24 cellular contexts compared by ENCODE assay signal in the genomic region with DNA sequence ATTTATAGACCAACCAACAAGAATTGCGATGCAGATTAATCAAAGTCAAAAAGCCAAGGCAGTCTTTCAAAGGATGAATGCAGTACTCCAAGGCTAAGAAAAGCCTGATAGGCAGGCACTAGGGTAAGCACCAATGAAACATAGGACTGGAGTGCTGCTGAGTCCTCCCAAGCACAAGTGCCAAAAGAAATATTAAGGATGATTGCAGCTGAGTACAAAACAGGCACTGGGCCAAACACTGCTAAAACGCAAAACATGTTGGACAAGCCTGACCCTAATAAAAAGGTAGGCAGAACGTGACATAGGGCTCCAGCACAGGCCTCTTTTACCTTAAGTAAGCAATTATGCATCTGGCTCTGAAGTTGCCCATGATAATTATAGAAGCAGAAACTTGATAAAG.
A peak's percentile ranks its signal among the peaks of the same experiment; 100 is the strongest.
DNase-seq lines count a peak whose midpoint lies in the region; ATAC-seq, FAIRE-seq and TF ChIP-seq lines count a peak whose summit lies in the region.
"Had no signal": no experiment of that assay in that cellular context is flagged by ENCODE, and none has a peak within 500 bp of the region (broad histone marks: within the 10 kb centered on the region; RNA-seq: fewer than 3 reads in every experiment).

No MANE protein-coding gene starts in this region.

- CTCF ChIA-PET in HEK293 (lab: Yijun Ruan, JAX), result no interaction called here

- no peak for FAIRE-seq in HTR-8/SVneo (lab: Jason Lieb, UNC)

- H3K4me1 ChIP-seq in HEK293 (ENCODE audit: control insufficient read depth, insufficient read depth, low read length), result peaks cover 3% of the 10 kb centered on the region; the same call in 1 of the 2 replicates
- H3K4me1 ChIP-seq: lower lobe of right lung, prostate gland, stomach, upper lobe of right lung had no signal

- ATAC-seq in HG02884 (IDR thresholded peaks at IDR 0.05; ENCODE audit: unreplicated experiment), result no peak
- no peak for ATAC-seq in GM18858 (IDR thresholded peaks at IDR 0.05; ENCODE audit: unreplicated experiment)
- ATAC-seq: lower lobe of right lung, upper lobe of right lung had no signal

- DNase-seq in NCI-H128 (lab: John Stamatoyannopoulos, UW; ENCODE audit: unreplicated experiment) (peak; percentile 59), fibroblast of the conjunctiva (ENCODE audit: low read depth) (peak; percentile 6), HTR-8/SVneo (ENCODE audit: insufficient read length, low spot score) (no peak)
- DNase-seq in activated CD4-positive, alpha-beta T cell treated with anti-CD3 and anti-CD28 coated beads for 4 hours, result no peak
- DNase-seq: activated CD4-positive, alpha-beta memory T cell treated with anti-CD3 and anti-CD28 coated beads, Interleukin-2, amount 10 ng/mL, durations not matched to agents 7 days and 5 days; activated CD4-positive, CD25-positive, alpha-beta regulatory T cell; activated gamma-delta T cell; activated T-cell treated with anti-CD3 and anti-CD28 coated beads for 4 hours; CD4-positive, alpha-beta T cell; effector CD8-positive, alpha-beta T cell; glutamatergic neuron; Karpas-422; lower lobe of right lung; NCI-H1436 treated with DMSO at 0.1 percent for 48 hours; RPMI8226; stomach; T-helper 9 cell; upper lobe of right lung had no signal

- H3K4me3 ChIP-seq in HEK293 (ENCODE audit: low read depth, low read length), result no peak overlapping the region
- H3K4me3 ChIP-seq: lower lobe of right lung, prostate gland, smooth muscle cell, stomach, upper lobe of right lung had no signal

- no peaks in the 10 kb centered on the region for H3K36me3 ChIP-seq in HEK293 (ENCODE audit: control insufficient read depth in 2 of 2, insufficient read depth in 1 of 2, low read length in 2 of 2)
- H3K36me3 ChIP-seq: lower lobe of right lung, prostate gland, stomach, upper lobe of right lung had no signal

- H3K27ac ChIP-seq in HEK293 (ENCODE audit: extremely low read depth, low read depth, low read length) (no peak overlapping the region), VCaP (peak overlapping the region; percentile 67)
- H3K27ac ChIP-seq: lower lobe of right lung, prostate gland, stomach, upper lobe of right lung had no signal

- no peak for TF ChIP-seq CTCF in HEK293 (tag by site-specific recombination; IDR thresholded peaks at IDR 0.05)
- no peak for TF ChIP-seq CTCF in VCaP (conservative IDR thresholded peaks at IDR 0.05)

- POLR2A ChIA-PET in HEK293 (lab: Yijun Ruan, JAX), result no interaction called here

- no peaks in the 10 kb centered on the region for H3K9me3 ChIP-seq in HEK293 (ENCODE audit: control insufficient read depth, insufficient read depth, low read depth, low read length)
- H3K9me3 ChIP-seq: lower lobe of right lung, prostate gland, stomach, upper lobe of right lung had no signal

TF ChIP-seq in HEK293, 187 proteins besides CTCF, POLR2A, EP300 and RAD21 (continues in another document):
- no peak for TF ChIP-seq ZNF549 (tag by site-specific recombination; IDR thresholded peaks at IDR 0.05)
- TF ChIP-seq ZNF76 (tag by site-specific recombination; IDR thresholded peaks at IDR 0.05; ENCODE audit: borderline replicate concordance, low read depth), result no peak
- TF ChIP-seq, protein P1, sequence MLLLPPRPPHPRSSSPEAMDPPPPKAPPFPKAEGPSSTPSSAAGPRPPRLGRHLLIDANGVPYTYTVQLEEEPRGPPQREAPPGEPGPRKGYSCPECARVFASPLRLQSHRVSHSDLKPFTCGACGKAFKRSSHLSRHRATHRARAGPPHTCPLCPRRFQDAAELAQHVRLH (tag by site-specific recombination; IDR thresholded peaks at IDR 0.05), result peak; percentile 85
- TF ChIP-seq KLF1 (tag by site-specific recombination; IDR thresholded peaks at IDR 0.05), result no peak
- no peak for TF ChIP-seq ZBTB48 (tag by site-specific recombination; IDR thresholded peaks at IDR 0.05)
- 0 out of 2 replicates have a peak, but pooled peaks have one; percentile 18 for TF ChIP-seq ZBTB8A (tag by site-specific recombination; IDR thresholded peaks at IDR 0.05)
- no peak for TF ChIP-seq ZNF473 (tag by site-specific recombination; IDR thresholded peaks at IDR 0.05)
- no peak for TF ChIP-seq ZBTB21 (tag by site-specific recombination; IDR thresholded peaks at IDR 0.05)
- no peak for TF ChIP-seq ZIC2 (tag by site-specific recombination; IDR thresholded peaks at IDR 0.05)
- TF ChIP-seq ZNF18 (tag by site-specific recombination; IDR thresholded peaks at IDR 0.05), result no peak
- no peak for TF ChIP-seq ZNF274 (IDR thresholded peaks at IDR 0.05; ENCODE audit: low read length)
- no peak for TF ChIP-seq ZNF274 (tag by site-specific recombination; IDR thresholded peaks at IDR 0.05; ENCODE audit: borderline replicate concordance)
- TF ChIP-seq ZBTB44 (tag by site-specific recombination; IDR thresholded peaks at IDR 0.05), result peak; percentile 85
- peak; percentile 90 for TF ChIP-seq ZSCAN16 (tag by site-specific recombination; IDR thresholded peaks at IDR 0.05)
- TF ChIP-seq RBAK (tag by site-specific recombination; IDR thresholded peaks at IDR 0.05), result no peak
- TF ChIP-seq, protein P2, sequence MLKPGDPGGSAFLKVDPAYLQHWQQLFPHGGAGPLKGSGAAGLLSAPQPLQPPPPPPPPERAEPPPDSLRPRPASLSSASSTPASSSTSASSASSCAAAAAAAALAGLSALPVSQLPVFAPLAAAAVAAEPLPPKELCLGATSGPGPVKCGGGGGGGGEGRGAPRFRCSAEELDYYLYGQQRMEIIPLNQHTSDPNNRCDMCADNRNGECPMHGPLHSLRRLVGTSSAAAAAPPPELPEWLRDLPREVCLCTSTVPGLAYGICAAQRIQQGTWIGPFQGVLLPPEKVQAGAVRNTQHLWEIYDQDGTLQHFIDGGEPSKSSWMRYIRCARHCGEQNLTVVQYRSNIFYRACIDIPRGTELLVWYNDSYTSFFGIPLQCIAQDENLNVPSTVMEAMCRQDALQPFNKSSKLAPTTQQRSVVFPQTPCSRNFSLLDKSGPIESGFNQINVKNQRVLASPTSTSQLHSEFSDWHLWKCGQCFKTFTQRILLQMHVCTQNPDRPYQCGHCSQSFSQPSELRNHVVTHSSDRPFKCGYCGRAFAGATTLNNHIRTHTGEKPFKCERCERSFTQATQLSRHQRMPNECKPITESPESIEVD (tag by site-specific recombination; IDR thresholded peaks at IDR 0.05), result peak; percentile 69
- no peak for TF ChIP-seq ZNF121 (tag by site-specific recombination; IDR thresholded peaks at IDR 0.05)
- TF ChIP-seq ZNF335 (tag by site-specific recombination; conservative IDR thresholded peaks at IDR 0.05), result peak; percentile 68
- TF ChIP-seq ZNF398 (tag by site-specific recombination; IDR thresholded peaks at IDR 0.05), result no peak
- TF ChIP-seq ZNF843 (tag by site-specific recombination; IDR thresholded peaks at IDR 0.05), result peak; percentile 27; the same call in 1 of the 2 replicates
- TF ChIP-seq ZNF404 (tag by site-specific recombination; IDR thresholded peaks at IDR 0.05), result no peak

Comparison
In these comparisons a context has a peak if more than half of its experiments do, and no peak if none do; other contexts are left out.
1. DNase-seq: peak in NCI-H128 (single experiment) and fibroblast of the conjunctiva (single experiment); none in HTR-8/SVneo (single experiment) and activated CD4-positive, alpha-beta T cell treated with anti-CD3 and anti-CD28 coated beads for 4 hours (0 of 2).